Comparison of ENCODE assay signal across 9 cellular contexts in genomic region chr1:153261793-153262371, GRCh38. TPM values are rescaled to one million over a fixed set of nuclear protein-coding genes. Genes with fewer than 3 reads are reported as not detected.
DNase-seq lines count a peak whose midpoint lies in the region; ATAC-seq and TF ChIP-seq lines count a peak whose summit lies in the region.
"Had no signal": no experiment of that assay in that cellular context is flagged by ENCODE, and none has a peak within 500 bp of the region (broad histone marks: within the 10 kb centered on the region; RNA-seq: fewer than 3 reads in every experiment).

No MANE protein-coding gene starts in this region.

- POLR2A ChIA-PET in activated B cell treated with CpG ODN at 0.5 μM for 24 hours (lab: Charles Lee) = interaction anchor here (0.6 kb wide), 1 partner anchor 354 kb away, joined by 3 read pairs; no protein-coding TSS in a partner anchor

- no peak for TF ChIP-seq CTCF in activated B cell treated with CpG ODN at 0.5 μM for 24 hours (IDR thresholded peaks at IDR 0.05)

- peak overlapping the region; percentile 82 for H3K4me3 Mint-ChIP-seq in activated B cell treated with CpG ODN at 0.5 μM for 24 hours
- H3K4me3 Mint-ChIP-seq in stimulated activated memory B cell treated with anti-CD40 and anti-IgM and Interleukin-4, amounts not matched to agents 10 μg/mL and 1 μg/mL and 100 μg/mL, for 72 hours = peak overlapping the region; percentile 80
- H3K4me3 Mint-ChIP-seq in activated CD8-positive, alpha-beta memory T cell treated with anti-CD3 and anti-CD28 coated beads, Interleukin-2, amount 10 ng/mL, durations not matched to agents 7 days and 5 days = no peak overlapping the region

- no peak for ATAC-seq in activated B cell treated with CpG ODN at 0.5 μM for 24 hours (ENCODE audit: low read depth)
- ATAC-seq in stimulated activated memory B cell treated with anti-CD40 and anti-IgM and Interleukin-4, amounts not matched to agents 10 μg/mL and 1 μg/mL and 100 μg/mL, for 72 hours = no peak
- no peak for ATAC-seq in activated CD8-positive, alpha-beta memory T cell treated with anti-CD3 and anti-CD28 coated beads, Interleukin-2, amount 10 ng/mL, durations not matched to agents 7 days and 5 days

- peak; percentile 12 for DNase-seq in NCI-H1092 treated with DMSO at 0.1 percent for 48 hours (lab: John Stamatoyannopoulos, UW)
- no peak for DNase-seq in NCI-H1092 (lab: John Stamatoyannopoulos, UW)
- no peak for DNase-seq in activated B cell treated with CpG ODN at 0.5 μM for 24 hours
- no peak for DNase-seq in activated effector memory CD4-positive, alpha-beta T cell treated with anti-CD3 and anti-CD28 coated beads, Interleukin-2, amount 50 U/mL, for 16 hours
- DNase-seq in activated CD8-positive, alpha-beta memory T cell treated with anti-CD3 and anti-CD28 coated beads, Interleukin-2, amount 10 ng/mL, durations not matched to agents 7 days and 5 days = no peak
- DNase-seq in iPS-NIHi11 (ENCODE audit: low spot score) = no peak
- DNase-seq: foreskin keratinocyte had no signal

- H3K27me3 Mint-ChIP-seq in activated B cell treated with CpG ODN at 0.5 μM for 24 hours = peaks cover 23% of the 10 kb centered on the region
- peaks cover 14% of the 10 kb centered on the region for H3K27me3 Mint-ChIP-seq in stimulated activated memory B cell treated with anti-CD40 and anti-IgM and Interleukin-4, amounts not matched to agents 10 μg/mL and 1 μg/mL and 100 μg/mL, for 72 hours
- peaks cover 74% of the 10 kb centered on the region for H3K27me3 Mint-ChIP-seq in activated CD8-positive, alpha-beta memory T cell treated with anti-CD3 and anti-CD28 coated beads, Interleukin-2, amount 10 ng/mL, durations not matched to agents 7 days and 5 days

- CTCF ChIA-PET in activated B cell treated with CpG ODN at 0.5 μM for 24 hours (lab: Charles Lee) = interaction anchor here (1.0 to 2.2 kb wide), 5 partner anchors 16 to 42 kb away, joined by 3 to 7 read pairs (median 5); no protein-coding TSS in a partner anchor
- CTCF ChIA-PET in activated CD8-positive, alpha-beta memory T cell treated with anti-CD3 and anti-CD28 coated beads, Interleukin-2, amount 10 ng/mL, durations not matched to agents 7 days and 5 days (lab: Charles Lee) = interaction anchor here (1.2 kb wide), 1 partner anchor 26 kb away, joined by 3 read pairs; no protein-coding TSS in a partner anchor

- intact Hi-C loops in activated B cell treated with CpG ODN at 0.5 μM for 24 hours (cut with micrococcal nuclease) = loop anchor here (2.0 kb wide), 1 partner anchor 15 kb away; no protein-coding TSS in a partner anchor

- no peaks in the 10 kb centered on the region for H3K36me3 Mint-ChIP-seq in activated B cell treated with CpG ODN at 0.5 μM for 24 hours (ENCODE audit: low read depth)
- H3K36me3 Mint-ChIP-seq in stimulated activated memory B cell treated with anti-CD40 and anti-IgM and Interleukin-4, amounts not matched to agents 10 μg/mL and 1 μg/mL and 100 μg/mL, for 72 hours = no peaks in the 10 kb centered on the region
- no peaks in the 10 kb centered on the region for H3K36me3 Mint-ChIP-seq in activated CD8-positive, alpha-beta memory T cell treated with anti-CD3 and anti-CD28 coated beads, Interleukin-2, amount 10 ng/mL, durations not matched to agents 7 days and 5 days

- H3K4me1 Mint-ChIP-seq in activated B cell treated with CpG ODN at 0.5 μM for 24 hours = peaks cover 32% of the 10 kb centered on the region
- H3K4me1 Mint-ChIP-seq in stimulated activated memory B cell treated with anti-CD40 and anti-IgM and Interleukin-4, amounts not matched to agents 10 μg/mL and 1 μg/mL and 100 μg/mL, for 72 hours = peaks cover 38% of the 10 kb centered on the region
- peaks cover 18% of the 10 kb centered on the region for H3K4me1 Mint-ChIP-seq in activated CD8-positive, alpha-beta memory T cell treated with anti-CD3 and anti-CD28 coated beads, Interleukin-2, amount 10 ng/mL, durations not matched to agents 7 days and 5 days

- peak overlapping the region; percentile 28 for H3K4me3 ChIP-seq in iPS-11a (ENCODE audit: low read depth, low read length)

- H3K27ac Mint-ChIP-seq in activated B cell treated with CpG ODN at 0.5 μM for 24 hours = peak overlapping the region; percentile 91
- H3K27ac Mint-ChIP-seq in stimulated activated memory B cell treated with anti-CD40 and anti-IgM and Interleukin-4, amounts not matched to agents 10 μg/mL and 1 μg/mL and 100 μg/mL, for 72 hours = peak overlapping the region; percentile 85
- H3K27ac Mint-ChIP-seq in activated CD8-positive, alpha-beta memory T cell treated with anti-CD3 and anti-CD28 coated beads, Interleukin-2, amount 10 ng/mL, durations not matched to agents 7 days and 5 days = no peak overlapping the region

- H3K9me3 Mint-ChIP-seq in activated B cell treated with CpG ODN at 0.5 μM for 24 hours = no peaks in the 10 kb centered on the region
- no peaks in the 10 kb centered on the region for H3K9me3 Mint-ChIP-seq in stimulated activated memory B cell treated with anti-CD40 and anti-IgM and Interleukin-4, amounts not matched to agents 10 μg/mL and 1 μg/mL and 100 μg/mL, for 72 hours
- H3K9me3 Mint-ChIP-seq in activated CD8-positive, alpha-beta memory T cell treated with anti-CD3 and anti-CD28 coated beads, Interleukin-2, amount 10 ng/mL, durations not matched to agents 7 days and 5 days (ENCODE audit: low read depth) = no peaks in the 10 kb centered on the region

RNA-seq across cellular contexts. Expression of gene LORICRIN, which starts 2.4 kb away (rescaled TPM):
- total RNA-seq in activated B cell treated with CpG ODN at 0.5 μM for 24 hours = 0.59 and 0.80 TPM in 2 replicates
- not detected for total RNA-seq in activated CD8-positive, alpha-beta memory T cell treated with anti-CD3 and anti-CD28 coated beads, Interleukin-2, amount 10 ng/mL, durations not matched to agents 7 days and 5 days
- total RNA-seq: foreskin keratinocyte had no signal

RNA-seq across cellular contexts. Expression of gene PRR9, which starts 44.5 kb away (rescaled TPM):
- total RNA-seq in activated B cell treated with CpG ODN at 0.5 μM for 24 hours = not detected in 2 replicates
- not detected for total RNA-seq in activated CD8-positive, alpha-beta memory T cell treated with anti-CD3 and anti-CD28 coated beads, Interleukin-2, amount 10 ng/mL, durations not matched to agents 7 days and 5 days

RNA-seq across cellular contexts. Expression of gene PGLYRP3, which starts 50.9 kb away (rescaled TPM):
- not detected in 2 replicates for total RNA-seq in activated B cell treated with CpG ODN at 0.5 μM for 24 hours
- not detected for total RNA-seq in activated CD8-positive, alpha-beta memory T cell treated with anti-CD3 and anti-CD28 coated beads, Interleukin-2, amount 10 ng/mL, durations not matched to agents 7 days and 5 days
- total RNA-seq: foreskin keratinocyte had no signal

RNA-seq across cellular contexts. Expression of gene LELP1, which starts 58.7 kb away (rescaled TPM):
- not detected in 2 replicates for total RNA-seq in activated B cell treated with CpG ODN at 0.5 μM for 24 hours
- not detected for total RNA-seq in activated CD8-positive, alpha-beta memory T cell treated with anti-CD3 and anti-CD28 coated beads, Interleukin-2, amount 10 ng/mL, durations not matched to agents 7 days and 5 days
- total RNA-seq: foreskin keratinocyte had no signal
